In the genomic region with DNA sequence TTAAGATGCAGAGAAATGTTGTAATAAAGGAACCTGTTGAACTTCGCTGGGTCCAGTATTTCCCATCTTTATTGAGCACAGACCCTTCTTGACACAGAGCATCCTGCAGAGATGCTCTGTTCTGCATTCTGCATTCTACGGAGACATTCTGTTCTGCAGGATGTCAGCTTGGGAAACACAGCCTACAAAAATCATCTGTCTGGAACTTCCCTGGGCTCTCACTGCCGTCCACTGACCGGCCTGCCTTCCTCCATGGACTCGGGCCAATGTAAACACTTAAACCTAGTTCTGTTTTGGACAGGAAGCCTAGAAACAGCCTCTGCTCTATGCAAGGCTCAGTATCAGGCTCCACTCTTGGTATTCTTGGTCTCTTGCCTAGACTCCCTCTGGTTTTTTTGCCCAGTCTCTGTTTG, we compare ENCODE assay signal across 8 cellular contexts.
DNase-seq lines count a peak whose midpoint lies in the region; TF ChIP-seq lines count a peak whose summit lies in the region.

No MANE protein-coding gene starts in this region.

- no peaks in the 10 kb centered on the region for H4K20me1 ChIP-seq in MM.1S (ENCODE audit: insufficient read depth, low read length)

- H3K36me3 ChIP-seq in muscle layer of duodenum (ENCODE audit: control insufficient read depth in 1 of 2, insufficient read depth in 2 of 2, low read length in 2 of 2): no peaks in the 10 kb centered on the region
- no peaks in the 10 kb centered on the region for H3K36me3 ChIP-seq in MM.1S (replicated peaks; ENCODE audit: insufficient read depth, low read length)

- DNase-seq in NCI-H69 (lab: John Stamatoyannopoulos, UW): peak; percentile 67
- DNase-seq in epithelial cell of proximal tubule (ENCODE audit: low read depth): peak; percentile 85
- DNase-seq in MM.1S: no peak
- no peak for DNase-seq in NCI-H524 (lab: John Stamatoyannopoulos, UW)
- DNase-seq in dorsolateral prefrontal cortex: no peak
- no peak for DNase-seq in RKO (ENCODE audit: low spot score)

- peak overlapping the region; percentile 5; the same call in 1 of the 2 replicates for H3K27ac ChIP-seq in 22Rv1
- peak overlapping the region; percentile 80 for H3K27ac ChIP-seq in muscle layer of duodenum (ENCODE audit: low read length)
- H3K27ac ChIP-seq in MM.1S (ENCODE audit: low read length): no peak overlapping the region
- peak overlapping the region in 9 of 59 donors; percentile 4 to 71 (median 23) for H3K27ac ChIP-seq in dorsolateral prefrontal cortex

- no peaks in the 10 kb centered on the region for H3K79me2 ChIP-seq in MM.1S (ENCODE audit: low read length)

- TF ChIP-seq CTCF in 22Rv1 (IDR thresholded peaks at IDR 0.05) (no peak), epithelial cell of proximal tubule (conservative IDR thresholded peaks at IDR 0.05; ENCODE audit: low read depth, low read length) (peak; percentile 5), MM.1S (IDR thresholded peaks at IDR 0.05; ENCODE audit: low read length) (no peak), dorsolateral prefrontal cortex (IDR thresholded peaks at IDR 0.05 in 54 of 56, conservative IDR thresholded peaks at IDR 0.05 in 2 of 56; ENCODE audit: low read depth in 1 of 56, partially characterized antibody in 56 of 56) (no peak)

- H3K4me3 ChIP-seq in epithelial cell of proximal tubule (ENCODE audit: low read depth, low read length) (no peak overlapping the region), muscle layer of duodenum (ENCODE audit: low read depth in 1 of 2, low read length in 2 of 2) (no peak overlapping the region), MM.1S (ENCODE audit: low read length) (no peak overlapping the region), dorsolateral prefrontal cortex (no peak overlapping the region)

- H3K9me2 ChIP-seq in MM.1S (replicated peaks; ENCODE audit: insufficient read depth, low read length): no peaks in the 10 kb centered on the region

- no peaks in the 10 kb centered on the region for H3K9me3 ChIP-seq in muscle layer of duodenum (ENCODE audit: control insufficient read depth in 1 of 2, low read length in 2 of 2)
- no peaks in the 10 kb centered on the region for H3K9me3 ChIP-seq in MM.1S (replicated peaks; ENCODE audit: insufficient read depth, low read length)

- H3F3A ChIP-seq in MM.1S (ENCODE audit: insufficient read depth, low read length): no peaks in the 10 kb centered on the region

- no peaks in the 10 kb centered on the region for H3K27me3 ChIP-seq in muscle layer of duodenum (ENCODE audit: low read depth, low read length)
- H3K27me3 ChIP-seq in MM.1S (replicated peaks; ENCODE audit: insufficient read depth, low read length): no peaks in the 10 kb centered on the region
- no peaks in the 10 kb centered on the region for H3K27me3 ChIP-seq in dorsolateral prefrontal cortex

- H2AFZ ChIP-seq in MM.1S (ENCODE audit: low read length): no peak overlapping the region

- intact Hi-C loops in dorsolateral prefrontal cortex (cut with DNase I): no loop called here

- no peak overlapping the region for H3K9ac ChIP-seq in MM.1S (ENCODE audit: low read length)

- H3K4me1 ChIP-seq in muscle layer of duodenum (ENCODE audit: control insufficient read depth in 1 of 2, insufficient read depth in 2 of 2, low read length in 2 of 2): peaks cover 29 to 42% of the 10 kb centered on the region in 2 donors
- H3K4me1 ChIP-seq in MM.1S (ENCODE audit: low read length): no peaks in the 10 kb centered on the region

- no peak overlapping the region for H3K4me2 ChIP-seq in MM.1S (ENCODE audit: low read depth, low read length)

Comparison
In these comparisons a context has a peak if more than half of its experiments do, and no peak if none do; other contexts are left out.
1. DNase-seq: peak in NCI-H69 (single experiment) and epithelial cell of proximal tubule (single experiment); none in MM.1S (single experiment), NCI-H524 (0 of 2), dorsolateral prefrontal cortex (0 of 10) and RKO (single experiment).